10 cellular contexts compared by ENCODE assay signal in genomic region chrX:15631637-15632036, GRCh38. TPM values are rescaled to one million over a fixed set of nuclear protein-coding genes. Genes with fewer than 3 reads are reported as not detected.
"Had no signal": no experiment of that assay in that cellular context is flagged by ENCODE, and none has a peak within 500 bp of the region (broad histone marks: within the 10 kb centered on the region; RNA-seq: fewer than 3 reads in every experiment).

No MANE protein-coding gene starts in this region.

- H3K4me2 ChIP-seq: GM23338 had no signal

- H3K27ac ChIP-seq: HL-60 had no signal

- H3K36me3 Mint-ChIP-seq: IgD-negative memory B cell had no signal

- H3K4me1 Mint-ChIP-seq: GM23338, H9, IgD-negative memory B cell had no signal

- FAIRE-seq: H1, H54, HepG2 had no signal

- H3K27ac Mint-ChIP-seq: GM23338, H9, IgD-negative memory B cell had no signal

- ATAC-seq: GM23338, HepG2 had no signal

- H3K4me3 Mint-ChIP-seq: GM23338, H9, IgD-negative memory B cell had no signal

- H3K4me3 ChIP-seq: GM23338 had no signal

- DNase-seq: H9, HCEC 1CT, KG1 had no signal

- H2AFZ ChIP-seq: GM23338 had no signal

- H3K9me3 Mint-ChIP-seq: GM23338, H9 had no signal

RNA-seq across cellular contexts. Expression of gene ACE2, which starts 30.9 kb away (rescaled TPM):
- total RNA-seq: H1, H9, HT1080 had no signal
- polyA plus RNA-seq: GM23338, IgD-negative memory B cell had no signal

RNA-seq across cellular contexts. Expression of gene CLTRN, which starts 33.0 kb away (rescaled TPM):
- total RNA-seq: HT1080 had no signal
- polyA plus RNA-seq: IgD-negative memory B cell had no signal
